In the genomic region with DNA sequence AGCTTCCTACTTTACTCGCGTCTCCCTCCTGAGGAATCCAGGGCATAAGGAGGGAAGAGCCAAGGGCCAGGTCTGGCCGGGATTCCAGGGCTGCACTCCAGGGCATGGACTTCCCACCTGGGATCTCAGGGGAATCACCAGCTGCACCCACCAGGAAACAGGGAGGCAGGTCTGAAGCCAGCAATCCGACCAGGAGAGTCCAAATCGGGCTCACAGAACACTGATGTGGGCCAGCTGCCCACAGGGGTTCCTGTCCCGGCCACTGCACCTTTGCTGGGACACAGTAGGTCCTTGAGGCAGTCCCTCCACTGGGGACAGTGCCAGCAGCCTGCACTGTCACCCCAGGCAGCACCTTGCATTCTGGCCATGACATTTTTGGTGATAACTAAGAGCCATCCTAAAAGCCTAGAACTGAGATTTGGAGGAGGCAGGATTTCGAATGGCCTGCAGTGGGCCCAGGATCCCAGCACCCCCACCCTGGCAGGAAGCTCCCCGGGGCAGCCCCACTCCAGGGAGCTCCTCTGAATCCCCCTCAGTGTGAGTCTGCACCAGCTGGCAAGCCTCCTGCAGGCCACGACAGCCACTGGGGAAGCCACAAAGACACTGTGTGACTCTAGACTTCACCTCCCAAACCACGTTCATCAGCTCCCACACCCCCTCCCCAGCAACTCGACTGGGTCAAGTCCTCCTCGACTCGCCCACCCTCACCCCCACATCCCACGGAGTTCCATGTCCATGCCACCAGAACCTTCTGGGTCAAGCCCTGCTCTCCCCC, we compare ENCODE assay signal across 23 cellular contexts.
A peak's percentile ranks its signal among the peaks of the same experiment; 100 is the strongest.
DNase-seq lines count a peak whose midpoint lies in the region; ATAC-seq and TF ChIP-seq lines count a peak whose summit lies in the region.
"Had no signal": no experiment of that assay in that cellular context is flagged by ENCODE, and none has a peak within 500 bp of the region (broad histone marks: within the 10 kb centered on the region; RNA-seq: fewer than 3 reads in every experiment).

No MANE protein-coding gene starts in this region.

- ATAC-seq in Right ventricle myocardium superior (ENCODE audit: poor library complexity) (no peak), heart right ventricle (no peak), left lung (no peak)
- ATAC-seq in natural killer cell treated with Interleukin-12 subunit alpha and Interleukin-12 subunit beta and Interleukin-15 and Interleukin-18, amount 100 ng/mL, for 72 hours: no peak

- H3K79me2 ChIP-seq in trophoblast cell (ENCODE audit: control insufficient read depth, insufficient read depth, low read length, poor library complexity): no peaks in the 10 kb centered on the region

- TF ChIP-seq CTCF in heart right ventricle (IDR thresholded peaks at IDR 0.05) (no peak), left lung (IDR thresholded peaks at IDR 0.05) (no peak), sigmoid colon (IDR thresholded peaks at IDR 0.05) (no peak)

- intact Hi-C loops in Right ventricle myocardium superior (cut with DNase I): no loop called here
- intact Hi-C loops in heart right ventricle (cut with DNase I): no loop called here
- intact Hi-C loops in left lung (cut with DNase I): no loop called here
- intact Hi-C loops in sigmoid colon (cut with DNase I): no loop called here

- TF ChIP-seq POLR2A in sigmoid colon (IDR thresholded peaks at IDR 0.05): no peak

- H2BK5ac ChIP-seq in trophoblast cell (ENCODE audit: low read depth, low read length, poor library complexity): no peak overlapping the region

- no peak overlapping the region for H3K23ac ChIP-seq in trophoblast cell (ENCODE audit: low read length)

- H2AFZ ChIP-seq in trophoblast cell (ENCODE audit: insufficient read depth, low read length, poor library complexity): no peak overlapping the region
- H2AFZ ChIP-seq: PC-9 had no signal

- no peaks in the 10 kb centered on the region for H3K79me1 ChIP-seq in trophoblast cell (ENCODE audit: low read length)

- H3K9me3 ChIP-seq in heart right ventricle: peaks cover 0 to 15% (median 0%) of the 10 kb centered on the region in 11 donors
- H3K9me3 ChIP-seq in left lung: peaks cover 0 to 4% of the 10 kb centered on the region in 2 donors
- H3K9me3 ChIP-seq in sigmoid colon: no peaks in the 10 kb centered on the region
- H3K9me3 ChIP-seq in trophoblast cell (ENCODE audit: insufficient read depth, low read depth, low read length): no peaks in the 10 kb centered on the region

- no peak overlapping the region for H4K91ac ChIP-seq in trophoblast cell (ENCODE audit: low read depth, low read length)

- H3K9me3 Mint-ChIP-seq in natural killer cell treated with Interleukin-12 subunit alpha and Interleukin-12 subunit beta and Interleukin-15 and Interleukin-18, amount 100 ng/mL, for 72 hours: no peaks in the 10 kb centered on the region
- H3K9me3 Mint-ChIP-seq in T-helper 2 cell treated with Interferon-gamma antibody and Interleukin-4, amounts not matched to agents 5 μg/mL and 100 μg/mL, for 36 hours: no peaks in the 10 kb centered on the region

- H3K4me3 ChIP-seq in heart right ventricle (no peak overlapping the region), left lung (no peak overlapping the region), sigmoid colon (no peak overlapping the region), trophoblast cell (ENCODE audit: low read depth, low read length) (no peak overlapping the region)
- H3K4me3 ChIP-seq: PC-9 had no signal

- no peak overlapping the region for H4K12ac ChIP-seq in trophoblast cell (ENCODE audit: low read depth, low read length)

- no peaks in the 10 kb centered on the region for H3K36me3 Mint-ChIP-seq in natural killer cell treated with Interleukin-12 subunit alpha and Interleukin-12 subunit beta and Interleukin-15 and Interleukin-18, amount 100 ng/mL, for 72 hours
- H3K36me3 Mint-ChIP-seq in T-helper 2 cell treated with Interferon-gamma antibody and Interleukin-4, amounts not matched to agents 5 μg/mL and 100 μg/mL, for 36 hours (ENCODE audit: low read depth): no peaks in the 10 kb centered on the region
- H3K36me3 Mint-ChIP-seq: CD8-positive, alpha-beta memory T cell; IgD-negative memory B cell had no signal

- H3K27me3 Mint-ChIP-seq in natural killer cell treated with Interleukin-12 subunit alpha and Interleukin-12 subunit beta and Interleukin-15 and Interleukin-18, amount 100 ng/mL, for 72 hours: peaks cover 0 to 13% of the 10 kb centered on the region in 2 donors
- H3K27me3 Mint-ChIP-seq in T-helper 2 cell treated with Interferon-gamma antibody and Interleukin-4, amounts not matched to agents 5 μg/mL and 100 μg/mL, for 36 hours (ENCODE audit: low read depth): no peaks in the 10 kb centered on the region

- no peak overlapping the region for H3K14ac ChIP-seq in trophoblast cell (ENCODE audit: low read length)

- no peak overlapping the region for H3K4me2 ChIP-seq in trophoblast cell (ENCODE audit: low read length)
- H3K4me2 ChIP-seq: PC-9 had no signal

- H3K27me3 ChIP-seq in heart right ventricle: peaks cover 0 to 54% (median 31%) of the 10 kb centered on the region in 7 donors
- peaks cover 0 to 54% of the 10 kb centered on the region in 2 donors for H3K27me3 ChIP-seq in left lung
- peaks cover 0 to 34% (median 0%) of the 10 kb centered on the region in 3 donors for H3K27me3 ChIP-seq in sigmoid colon
- H3K27me3 ChIP-seq in trophoblast cell (ENCODE audit: insufficient read depth, low read length): no peaks in the 10 kb centered on the region

- H3K27ac Mint-ChIP-seq in natural killer cell treated with Interleukin-12 subunit alpha and Interleukin-12 subunit beta and Interleukin-15 and Interleukin-18, amount 100 ng/mL, for 72 hours: no peak overlapping the region
- no peak overlapping the region for H3K27ac Mint-ChIP-seq in T-helper 2 cell treated with Interferon-gamma antibody and Interleukin-4, amounts not matched to agents 5 μg/mL and 100 μg/mL, for 36 hours
- H3K27ac Mint-ChIP-seq: CD8-positive, alpha-beta memory T cell had no signal

- H3K9ac ChIP-seq in trophoblast cell (ENCODE audit: low read length): no peak overlapping the region

- WGBS in heart right ventricle, 2 donors: 73 to 76% methylated on average over 14 of the region's 14 CpGs
- WGBS in sigmoid colon, 2 donors: 78 to 80% methylated on average over 14 of the region's 14 CpGs
- no CpG with 5 or more reads among the region's 14 CpGs for WGBS in trophoblast cell (ENCODE audit: extremely low coverage, insufficient coverage, insufficient read length)

- no peaks in the 10 kb centered on the region for H3K36me3 ChIP-seq in heart right ventricle
- no peaks in the 10 kb centered on the region for H3K36me3 ChIP-seq in left lung
- H3K36me3 ChIP-seq in sigmoid colon: no peaks in the 10 kb centered on the region
- no peaks in the 10 kb centered on the region for H3K36me3 ChIP-seq in trophoblast cell (ENCODE audit: control insufficient read depth in 1 of 2, insufficient read depth in 2 of 2, low read length in 2 of 2)

- no peaks in the 10 kb centered on the region for H3K4me1 Mint-ChIP-seq in natural killer cell treated with Interleukin-12 subunit alpha and Interleukin-12 subunit beta and Interleukin-15 and Interleukin-18, amount 100 ng/mL, for 72 hours (ENCODE audit: low read depth in 2 of 2)
- no peaks in the 10 kb centered on the region for H3K4me1 Mint-ChIP-seq in T-helper 2 cell treated with Interferon-gamma antibody and Interleukin-4, amounts not matched to agents 5 μg/mL and 100 μg/mL, for 36 hours (ENCODE audit: low read depth)
- H3K4me1 Mint-ChIP-seq: CD8-positive, alpha-beta memory T cell; IgD-negative memory B cell had no signal

- no peak overlapping the region for H2BK12ac ChIP-seq in trophoblast cell (ENCODE audit: low read length)

- no peak overlapping the region for H3K4ac ChIP-seq in trophoblast cell (ENCODE audit: low read depth, low read length)

- no peak overlapping the region for H4K8ac ChIP-seq in trophoblast cell (ENCODE audit: low read depth, low read length)

- no peak for TF ChIP-seq EP300 in sigmoid colon (IDR thresholded peaks at IDR 0.05)

- no peaks in the 10 kb centered on the region for H3K4me1 ChIP-seq in heart right ventricle
- no peaks in the 10 kb centered on the region for H3K4me1 ChIP-seq in left lung
- no peaks in the 10 kb centered on the region for H3K4me1 ChIP-seq in sigmoid colon
- no peaks in the 10 kb centered on the region for H3K4me1 ChIP-seq in trophoblast cell (ENCODE audit: control insufficient read depth in 1 of 2, insufficient read depth in 2 of 2, low read length in 2 of 2)

- no peak overlapping the region for H2AK5ac ChIP-seq in trophoblast cell (ENCODE audit: low read length)

- H3K27ac ChIP-seq in heart right ventricle (no peak overlapping the region), left lung (no peak overlapping the region), sigmoid colon (no peak overlapping the region), trophoblast cell (ENCODE audit: low read depth, low read length) (no peak overlapping the region)
- H3K27ac ChIP-seq: PC-9, RWPE1 had no signal

- H3K18ac ChIP-seq in trophoblast cell (ENCODE audit: low read length): no peak overlapping the region

- DNase-seq in Right ventricle myocardium superior (peak; percentile 20), heart right ventricle (no peak), left lung (peak; percentile 27 to 46), sigmoid colon (peak; percentile 48), trophoblast cell (no peak)
- no peak for DNase-seq in natural killer cell treated with Interleukin-12 subunit alpha and Interleukin-12 subunit beta and Interleukin-15 and Interleukin-18, amount 100 ng/mL, for 72 hours (ENCODE audit: low spot score)
- DNase-seq in T-helper 2 cell treated with Interferon-gamma antibody and Interleukin-4, amounts not matched to agents 5 μg/mL and 100 μg/mL, for 36 hours (ENCODE audit: low spot score): no peak
- DNase-seq in activated CD8-positive, alpha-beta memory T cell treated with anti-CD3 and anti-CD28 coated beads, Interleukin-2, amount 50 U/mL, for 4 hours: no peak
- DNase-seq: AML-193; C1 segment of cervical spinal cord; Calu3; CD8-positive, alpha-beta memory T cell; DMS153; GOT3; NCI-H1105; NCI-H146; NCI-H2029; NCI-H2227 treated with DMSO at 0.1 percent for 48 hours; NCI-H510A treated with DMSO at 0.1 percent for 48 hours; NCI-H748 treated with DMSO at 0.1 percent for 48 hours; PC-9 had no signal

- no peak overlapping the region for H2BK120ac ChIP-seq in trophoblast cell (ENCODE audit: insufficient read depth, low read length, poor library complexity)

- H3K4me3 Mint-ChIP-seq in natural killer cell treated with Interleukin-12 subunit alpha and Interleukin-12 subunit beta and Interleukin-15 and Interleukin-18, amount 100 ng/mL, for 72 hours: no peak overlapping the region
- H3K4me3 Mint-ChIP-seq in T-helper 2 cell treated with Interferon-gamma antibody and Interleukin-4, amounts not matched to agents 5 μg/mL and 100 μg/mL, for 36 hours: no peak overlapping the region
- H3K4me3 Mint-ChIP-seq: CD8-positive, alpha-beta memory T cell; IgD-negative memory B cell had no signal

Comparison
In these comparisons a context has a peak if more than half of its experiments do, and no peak if none do; other contexts are left out.
1. DNase-seq: peak in Right ventricle myocardium superior (single experiment), left lung (2 of 2) and sigmoid colon (single experiment); none in heart right ventricle (0 of 2), natural killer cell treated with Interleukin-12 subunit alpha and Interleukin-12 subunit beta and Interleukin-15 and Interleukin-18, amount 100 ng/mL, for 72 hours (single experiment), T-helper 2 cell treated with Interferon-gamma antibody and Interleukin-4, amounts not matched to agents 5 μg/mL and 100 μg/mL, for 36 hours (single experiment), activated CD8-positive, alpha-beta memory T cell treated with anti-CD3 and anti-CD28 coated beads, Interleukin-2, amount 50 U/mL, for 4 hours (single experiment) and trophoblast cell (0 of 2).